In genomic region chr6:5457036-5457435, GRCh38 we compare ENCODE assay signal across 14 cellular contexts.
DNase-seq lines count a peak whose midpoint lies in the region; ATAC-seq, FAIRE-seq and TF ChIP-seq lines count a peak whose summit lies in the region.
"Had no signal": no experiment of that assay in that cellular context is flagged by ENCODE, and none has a peak within 500 bp of the region (broad histone marks: within the 10 kb centered on the region; RNA-seq: fewer than 3 reads in every experiment).

No MANE protein-coding gene starts in this region.

- H3K4me2 ChIP-seq in HCT116 (ENCODE audit: low read length) = no peak overlapping the region

- POLR2A ChIA-PET in HCT116 (lab: Charles Lee) = no interaction called here

- no peak for DNase-seq in HCT116 (ENCODE audit: low read depth, low spot score)
- DNase-seq in RWPE2 (ENCODE audit: low spot score) = no peak
- peak; percentile 87 for DNase-seq in fibroblast of gingiva (ENCODE audit: low read depth)
- peak in 5 of 6 donors; percentile 5 to 46 (median 29) for DNase-seq in pancreas
- no peak for DNase-seq in MV-4-11 (lab: John Stamatoyannopoulos, UW)
- no peak for DNase-seq in activated CD4-positive, alpha-beta T cell treated with anti-CD3 and anti-CD28 coated beads, Interleukin-2, amount 50 U/mL, for 4 hours
- DNase-seq: activated CD4-positive, alpha-beta memory T cell treated with anti-CD3 and anti-CD28 coated beads, Interleukin-2, amount 10 ng/mL, durations not matched to agents 7 days and 5 days; DMS79 treated with DMSO at 0.1 percent for 48 hours; mucosa of descending colon; NCI-H1436 treated with DMSO at 0.1 percent for 48 hours; SIG-M5 had no signal

- H4K20me1 ChIP-seq in HCT116 (ENCODE audit: insufficient read depth) = no peaks in the 10 kb centered on the region

- no peaks in the 10 kb centered on the region for H3K9me2 ChIP-seq in HCT116 (ENCODE audit: insufficient read depth)

- FAIRE-seq in pancreas (lab: Jason Lieb, UNC) = no peak

- no peak overlapping the region for H3K27ac ChIP-seq in HCT116 (ENCODE audit: low read depth, low read length)
- H3K27ac ChIP-seq in RWPE2 (ENCODE audit: poor library complexity, severe bottlenecking) = no peak overlapping the region
- peak overlapping the region in 2 of 4 donors; percentile 81 to 84 for H3K27ac ChIP-seq in pancreas
- H3K27ac ChIP-seq: thoracic aorta had no signal

- H3K9me3 ChIP-seq in HCT116 (ENCODE audit: control insufficient read depth in 1 of 2, insufficient read depth in 1 of 2, low read depth in 1 of 2, low read length in 2 of 2) = no peaks in the 10 kb centered on the region
- H3K9me3 ChIP-seq in RWPE2 (ENCODE audit: severe bottlenecking) = no peaks in the 10 kb centered on the region
- no peaks in the 10 kb centered on the region for H3K9me3 ChIP-seq in pancreas
- H3K9me3 ChIP-seq: mucosa of descending colon, thoracic aorta had no signal

- intact Hi-C loops in HCT116 (cut with micrococcal nuclease) = no loop called here
- intact Hi-C loops in pancreas (cut with DNase I) = no loop called here

- H2AFZ ChIP-seq in HCT116 (ENCODE audit: low read depth, low read length, poor library complexity, severe bottlenecking) = no peak overlapping the region

- CTCF ChIA-PET in HCT116 (lab: Charles Lee) = no interaction called here

- RAD21 ChIA-PET in HCT116 (lab: Charles Lee; ENCODE audit: low non-redundant PET in 1 of 2, low total read pairs in 2 of 2, uncharacterized antibody in 2 of 2, unreplicated experiment in 2 of 2) = no interaction called here

- no peak for TF ChIP-seq RAD21 in HCT116 (IDR thresholded peaks at IDR 0.05; ENCODE audit: low read depth)

- no TSS peak for BruUV-seq in HCT116 (replicated peaks; lab: Mats Ljungman, UMichigan)

- no peak for TF ChIP-seq POLR2A in HCT116 (IDR thresholded peaks at IDR 0.05; ENCODE audit: borderline replicate concordance, extremely low read depth, insufficient read depth, insufficient read length)

- H3K36me3 ChIP-seq in HCT116 (ENCODE audit: control insufficient read depth in 1 of 2, insufficient read depth in 2 of 2, low read length in 2 of 2) (no peaks in the 10 kb centered on the region), RWPE2 (ENCODE audit: low read depth) (no peaks in the 10 kb centered on the region), pancreas (no peaks in the 10 kb centered on the region)
- H3K36me3 ChIP-seq: thoracic aorta had no signal

- 62 to 66% methylated on average over 8 of the region's 8 CpGs for WGBS in pancreas, 2 donors

- H3K4me3 ChIP-seq in HCT116 (replicated peaks in 1 of 2; ENCODE audit: low read depth in 1 of 2, low read length in 2 of 2) (no peak overlapping the region), RWPE2 (ENCODE audit: severe bottlenecking) (no peak overlapping the region), pancreas (peak overlapping the region in 2 of 4 donors; percentile 23 to 42)
- H3K4me3 ChIP-seq: mucosa of descending colon, thoracic aorta had no signal

- H3K27me3 ChIP-seq in HCT116 (ENCODE audit: insufficient read depth, low read length) (no peaks in the 10 kb centered on the region), RWPE2 (ENCODE audit: insufficient read depth, poor library complexity, severe bottlenecking) (no peaks in the 10 kb centered on the region), pancreas (no peaks in the 10 kb centered on the region)

- no peak for TF ChIP-seq CTCF in HCT116 (IDR thresholded peaks at IDR 0.05 in 2 of 3, conservative IDR thresholded peaks at IDR 0.05 in 1 of 3; ENCODE audit: borderline replicate concordance in 1 of 3, insufficient read depth in 1 of 3, low read depth in 2 of 3, low read length in 2 of 3)
- TF ChIP-seq CTCF in RWPE2 (IDR thresholded peaks at IDR 0.05; ENCODE audit: poor library complexity, severe bottlenecking) = no peak
- TF ChIP-seq CTCF in pancreas (IDR thresholded peaks at IDR 0.05) = no peak

- peak; percentile 36 for ATAC-seq in HCT116
- ATAC-seq in RWPE2 (ENCODE audit: low read depth) = peak; percentile 80
- ATAC-seq in pancreas = peak; percentile 14 to 41 (median 24)
- ATAC-seq in HG02885 (IDR thresholded peaks at IDR 0.05; ENCODE audit: poor library complexity, unreplicated experiment) = no peak
- ATAC-seq in GM18870 (IDR thresholded peaks at IDR 0.05; ENCODE audit: unreplicated experiment) = no peak

- H3K9ac ChIP-seq in HCT116 (ENCODE audit: low read length) = no peak overlapping the region

- peaks cover 0 to 18% of the 10 kb centered on the region in 2 experiments; a peak in 1 of 4 replicates for H3K4me1 ChIP-seq in HCT116 (ENCODE audit: control insufficient read depth in 1 of 2, insufficient read depth in 2 of 2, low read length in 2 of 2)
- peaks cover 13% of the 10 kb centered on the region for H3K4me1 ChIP-seq in RWPE2 (ENCODE audit: insufficient read depth, poor library complexity, severe bottlenecking)
- peaks cover 0 to 10% (median 9%) of the 10 kb centered on the region in 3 donors for H3K4me1 ChIP-seq in pancreas

- H3K79me2 ChIP-seq in HCT116 (ENCODE audit: insufficient read depth, low read length) = no peaks in the 10 kb centered on the region

TF ChIP-seq in HCT116, 20 proteins besides CTCF, POLR2A, EP300 and RAD21:
- TF ChIP-seq EGR1 (IDR thresholded peaks at IDR 0.05; ENCODE audit: low read depth) (no peak), ZFX (IDR thresholded peaks at IDR 0.05) (no peak), SP1 (IDR thresholded peaks at IDR 0.05; ENCODE audit: low read depth) (no peak), TCF7L2 (IDR thresholded peaks at IDR 0.05; ENCODE audit: borderline replicate concordance, extremely low read depth, insufficient read depth, insufficient read length) (no peak), ELF1 (IDR thresholded peaks at IDR 0.05; ENCODE audit: borderline replicate concordance, low read depth) (no peak)

Comparison
In these comparisons a context has a peak if more than half of its experiments do, and no peak if none do; other contexts are left out.
1. ATAC-seq: peak in HCT116 (single experiment), RWPE2 (single experiment) and pancreas (4 of 4); none in HG02885 (single experiment) and GM18870 (single experiment).
2. DNase-seq: peak in fibroblast of gingiva (single experiment) and pancreas (5 of 6); none in HCT116 (single experiment), RWPE2 (single experiment), MV-4-11 (single experiment) and activated CD4-positive, alpha-beta T cell treated with anti-CD3 and anti-CD28 coated beads, Interleukin-2, amount 50 U/mL, for 4 hours (0 of 2).